27 cellular contexts compared by ENCODE assay signal in genomic region chr3:131224886-131225550, GRCh38.
DNase-seq lines count a peak whose midpoint lies in the region.
"Had no signal": no experiment of that assay in that cellular context is flagged by ENCODE, and none has a peak within 500 bp of the region (broad histone marks: within the 10 kb centered on the region; RNA-seq: fewer than 3 reads in every experiment).

No MANE protein-coding gene starts in this region.

- no peak overlapping the region for H3K4me3 ChIP-seq in skeletal muscle satellite cell (ENCODE audit: low read length)
- H3K4me3 ChIP-seq: body of pancreas, colonic mucosa, lower lobe of right lung, sigmoid colon had no signal

- peak; percentile 8 for DNase-seq in NCI-H2196 (lab: John Stamatoyannopoulos, UW; ENCODE audit: unreplicated experiment)
- no peak for DNase-seq in NCI-H2196 treated with DMSO at 0.1 percent for 48 hours (lab: John Stamatoyannopoulos, UW; ENCODE audit: unreplicated experiment)
- DNase-seq in RKO (ENCODE audit: low spot score): peak; percentile 28
- no peak for DNase-seq in epithelial cell of prostate (ENCODE audit: low read depth, low spot score)
- no peak for DNase-seq in GM19240 (ENCODE audit: insufficient read length, low spot score)
- no peak for DNase-seq in NCI-H2081 treated with DMSO at 0.1 percent for 48 hours (lab: John Stamatoyannopoulos, UW)
- DNase-seq in NCI-H226: no peak
- DNase-seq: activated CD8-positive, alpha-beta T cell treated with anti-CD3 and anti-CD28 coated beads, Interleukin-2, amount 10 ng/mL, durations not matched to agents 7 days and 5 days; activated effector memory CD4-positive, alpha-beta T cell treated with anti-CD3 and anti-CD28 coated beads, Interleukin-2, amount 50 U/mL, for 16 hours; activated T-cell treated with anti-CD3 and anti-CD28 coated beads for 4 hours; body of pancreas; CD4-positive, alpha-beta T cell; colonic mucosa; GDM1; KG1; kidney; lower lobe of right lung; MV-4-11; NCI-H187 treated with DMSO at 0.1 percent for 48 hours; NCI-H345; NCI-H82; OCI-M1; SHP77; sigmoid colon; trophoblast cell had no signal

- H3K27me3 ChIP-seq in skeletal muscle satellite cell (ENCODE audit: control insufficient read depth, insufficient read depth, low read length): no peaks in the 10 kb centered on the region
- H3K27me3 ChIP-seq: body of pancreas, colonic mucosa, sigmoid colon had no signal

- H3K27ac ChIP-seq in epithelial cell of prostate: peak overlapping the region; percentile 38
- H3K27ac ChIP-seq: 22Rv1, body of pancreas, colonic mucosa, lower lobe of right lung, sigmoid colon had no signal

- no peak overlapping the region for H3K4me2 ChIP-seq in skeletal muscle satellite cell (ENCODE audit: low read length)

- H3K9ac ChIP-seq in skeletal muscle satellite cell (ENCODE audit: low read depth, low read length): peak overlapping the region; percentile 19

- peaks cover 24% of the 10 kb centered on the region for H3K4me1 ChIP-seq in skeletal muscle satellite cell (ENCODE audit: control insufficient read depth, insufficient read depth, low read length)
- H3K4me1 ChIP-seq: body of pancreas, colonic mucosa, lower lobe of right lung, sigmoid colon had no signal

- no peaks in the 10 kb centered on the region for H3K9me3 ChIP-seq in skeletal muscle satellite cell (replicated peaks; ENCODE audit: low read length)
- H3K9me3 ChIP-seq: body of pancreas, colonic mucosa, lower lobe of right lung, sigmoid colon had no signal

- H3K36me3 ChIP-seq in skeletal muscle satellite cell (ENCODE audit: insufficient read depth, low read length): no peaks in the 10 kb centered on the region
- H3K36me3 ChIP-seq: colonic mucosa, lower lobe of right lung, sigmoid colon had no signal

Comparison
In these comparisons a context has a peak if more than half of its experiments do, and no peak if none do; other contexts are left out.
1. DNase-seq: peak in NCI-H2196 (single experiment) and RKO (single experiment); none in NCI-H2196 treated with DMSO at 0.1 percent for 48 hours (single experiment), epithelial cell of prostate (single experiment), GM19240 (single experiment), NCI-H2081 treated with DMSO at 0.1 percent for 48 hours (single experiment) and NCI-H226 (single experiment).